In the genomic region with DNA sequence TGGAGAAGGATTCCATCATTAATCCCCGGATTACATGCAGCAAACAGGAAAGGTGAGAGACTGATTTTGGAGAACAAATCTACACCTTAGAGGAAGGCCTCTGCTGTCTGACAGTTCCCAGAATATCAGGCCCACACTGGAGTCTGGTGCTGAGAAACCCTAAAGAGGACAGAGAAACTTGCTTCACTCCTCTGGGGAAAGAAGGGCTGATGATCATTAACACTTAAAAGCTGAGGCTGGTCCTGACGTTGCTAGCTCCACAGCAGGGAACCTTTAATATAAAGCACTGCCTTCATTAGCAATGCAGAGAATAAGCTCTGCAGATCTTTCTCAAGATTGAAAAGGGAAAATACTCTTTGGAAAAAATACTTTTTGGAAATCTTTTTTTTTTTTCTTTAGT, we compare ENCODE assay signal across 23 cellular contexts.
"Had no signal": no experiment of that assay in that cellular context is flagged by ENCODE, and none has a peak within 500 bp of the region (broad histone marks: within the 10 kb centered on the region; RNA-seq: fewer than 3 reads in every experiment).

No MANE protein-coding gene starts in this region.

- H3K27ac Mint-ChIP-seq: activated CD8-positive, alpha-beta T cell treated with anti-CD3 and anti-CD28 coated beads, Interleukin-2, amount 10 ng/mL, durations not matched to agents 7 days and 5 days; activated naive CD4-positive, alpha-beta T cell treated with anti-CD3 and anti-CD28 coated beads, Interleukin-2, amount 50 U/mL, for 24 hours; T-helper 1 cell treated with Interleukin-12 subunit alpha and Interleukin-12 subunit beta and Interleukin-4 antibody, amounts not matched to agents 30 μg/mL and 1 μg/mL, for 36 hours had no signal

- H3K27me3 Mint-ChIP-seq: activated naive CD4-positive, alpha-beta T cell treated with anti-CD3 and anti-CD28 coated beads, Interleukin-2, amount 50 U/mL, for 24 hours had no signal

- H3K4me3 Mint-ChIP-seq: activated CD8-positive, alpha-beta T cell treated with anti-CD3 and anti-CD28 coated beads, Interleukin-2, amount 10 ng/mL, durations not matched to agents 7 days and 5 days; activated naive CD4-positive, alpha-beta T cell treated with anti-CD3 and anti-CD28 coated beads, Interleukin-2, amount 50 U/mL, for 24 hours; T-helper 1 cell treated with Interleukin-12 subunit alpha and Interleukin-12 subunit beta and Interleukin-4 antibody, amounts not matched to agents 30 μg/mL and 1 μg/mL, for 36 hours had no signal

- DNase-seq: activated CD4-positive, alpha-beta T cell treated with anti-CD3 and anti-CD28 coated beads for 48 hours; activated CD4-positive, alpha-beta T cell treated with anti-CD3 and anti-CD28 coated beads, Interleukin-2, amount 50 U/mL, for 4 hours; activated CD4-positive, CD25-positive, alpha-beta regulatory T cell treated with anti-CD3 and anti-CD28 coated beads, Interleukin-2, amount 50 U/mL, for 72 hours; activated CD8-positive, alpha-beta memory T cell treated with anti-CD3 and anti-CD28 coated beads, Interleukin-2, amount 50 U/mL, for 48 hours; activated CD8-positive, alpha-beta T cell treated with anti-CD3 and anti-CD28 coated beads, Interleukin-2, amount 10 ng/mL, durations not matched to agents 7 days and 5 days; activated T-cell treated with anti-CD3 and anti-CD28 coated beads, Interleukin-2, amount 50 U/mL, for 1 hour; aorta; central memory CD4-positive, alpha-beta T cell; Karpas-422; MM.1S; NCI-H1105; NCI-H1436 treated with DMSO at 0.1 percent for 48 hours; NCI-H187; NCI-H2081; NCI-H2227 treated with DMSO at 0.1 percent for 48 hours; NCI-H446 treated with DMSO at 0.1 percent for 48 hours; NCI-H526; NK-92 treated with Interleukin-12 subunit alpha and Interleukin-12 subunit beta, amount 100 ng/mL, for 24 hours; OCI-M1; RPMI8226; SJCRH30 had no signal

- H3K4me1 ChIP-seq: SJCRH30 had no signal

- H3K4me3 ChIP-seq: SJCRH30 had no signal

- H3K36me3 ChIP-seq: SJCRH30 had no signal

- H3K4me1 Mint-ChIP-seq: activated naive CD4-positive, alpha-beta T cell treated with anti-CD3 and anti-CD28 coated beads, Interleukin-2, amount 50 U/mL, for 24 hours had no signal

- H3K27ac ChIP-seq: SJCRH30 had no signal

- H3K27me3 ChIP-seq: SJCRH30 had no signal

- H3K9me3 ChIP-seq: SJCRH30 had no signal

- H3K36me3 Mint-ChIP-seq: activated naive CD4-positive, alpha-beta T cell treated with anti-CD3 and anti-CD28 coated beads, Interleukin-2, amount 50 U/mL, for 24 hours had no signal
